Comparison of ENCODE assay signal across 1 cellular context in the genomic region with DNA sequence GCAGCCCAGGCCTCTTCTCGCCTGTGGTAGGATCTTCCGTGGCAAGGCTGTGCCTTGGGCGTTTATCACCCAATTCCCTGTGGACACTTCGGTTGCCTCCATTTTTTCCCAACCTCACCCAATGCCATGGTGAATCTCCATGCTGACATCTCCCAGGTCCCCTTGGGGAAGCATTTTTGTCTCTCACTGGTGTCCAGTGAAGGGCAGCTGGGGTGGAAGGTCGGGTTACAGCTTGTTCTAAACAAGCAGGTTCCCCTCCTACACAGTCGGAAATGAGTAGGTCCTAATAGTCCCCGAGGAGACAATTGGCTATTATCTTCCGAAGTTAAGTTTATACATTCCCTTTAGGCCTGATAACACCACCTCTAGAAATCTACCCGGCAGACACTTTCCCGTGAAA.
TF ChIP-seq lines count a peak whose summit lies in the region.

No MANE protein-coding gene starts in this region.

TF ChIP-seq in GM23338, 12 proteins besides CTCF, POLR2A, EP300 and RAD21 (continued from another document):
- no peak for TF ChIP-seq ZNF462 (CRISPR knock-in tag; IDR thresholded peaks at IDR 0.05)
